In genomic region chr20:325889-326644, GRCh38 we compare ENCODE assay signal across 8 cellular contexts. TPM values are rescaled to one million over a fixed set of nuclear protein-coding genes. Genes with fewer than 3 reads are reported as not detected.
A peak's percentile ranks its signal among the peaks of the same experiment; 100 is the strongest.
DNase-seq lines count a peak whose midpoint lies in the region; ATAC-seq, FAIRE-seq and TF ChIP-seq lines count a peak whose summit lies in the region.

No MANE protein-coding gene starts in this region.

- peaks cover 2 to 11% (median 3%) of the 10 kb centered on the region in 3 donors for H3K27me3 Mint-ChIP-seq in immature natural killer cell (ENCODE audit: low read depth in 3 of 3)

- H3K27me3 ChIP-seq in bronchial epithelial cell (ENCODE audit: control insufficient read depth, insufficient read depth, low read length), result no peaks in the 10 kb centered on the region

- H3K27ac Mint-ChIP-seq in immature natural killer cell, result peak overlapping the region in 1 of 6 donors; percentile 59

- TF ChIP-seq CTCF in AG09309 (IDR thresholded peaks at IDR 0.05; ENCODE audit: control insufficient read depth, insufficient read depth, low read depth, low read length, missing control alignments) (no peak), bronchial epithelial cell (IDR thresholded peaks at IDR 0.05; ENCODE audit: insufficient read depth, low read length, severe bottlenecking) (no peak)

- no peaks in the 10 kb centered on the region for H3K36me3 ChIP-seq in bronchial epithelial cell (ENCODE audit: control insufficient read depth, insufficient read depth, low read length)

- H3K4me3 ChIP-seq in AG09309 (ENCODE audit: control insufficient read depth, low read depth, low read length) (peak overlapping the region; percentile 64), bronchial epithelial cell (ENCODE audit: low read depth, low read length) (peak overlapping the region; percentile 67), skeletal muscle cell (ENCODE audit: low read depth, low read length) (peak overlapping the region; percentile 84)

- no peak for FAIRE-seq in bronchial epithelial cell (lab: Jason Lieb, UNC)

- peaks cover 22 to 25% of the 10 kb centered on the region in 2 donors for H3K4me1 Mint-ChIP-seq in immature natural killer cell

- peak overlapping the region; percentile 68 to 80 (median 77) for H3K4me3 Mint-ChIP-seq in immature natural killer cell

- peak; percentile 15 for ATAC-seq in GM19035 (IDR thresholded peaks at IDR 0.05; ENCODE audit: unreplicated experiment)

- H3K36me3 Mint-ChIP-seq in immature natural killer cell, result peaks cover 0 to 6% (median 0%) of the 10 kb centered on the region in 3 donors

- H3K9me3 Mint-ChIP-seq in immature natural killer cell, result no peaks in the 10 kb centered on the region

- DNase-seq in AG09309 (ENCODE audit: low read depth) (no peak), M059J (ENCODE audit: low read depth) (peak; percentile 73), T-helper 22 cell (ENCODE audit: low read depth) (peak; percentile 16), bronchial epithelial cell (ENCODE audit: low read depth) (no peak), immature natural killer cell (peak; percentile 41 to 51 (median 43)), skeletal muscle cell (ENCODE audit: low read depth) (peak; percentile 39), cortex of kidney (lab: John Stamatoyannopoulos, UW) (no peak)

RNA-seq across cellular contexts. Expression of gene SOX12, which starts 0.7 kb away (rescaled TPM):
- 5.1 and 16.5 TPM in 2 replicates for total RNA-seq in M059J (2014; rRNA removed; shearing (Covaris generic))
- 0.90 and 3.4 TPM in 2 replicates for total RNA-seq in bronchial epithelial cell
- polyA plus RNA-seq in immature natural killer cell, result under 1 TPM; 0.08 to 0.27 (median 0.21) TPM

RNA-seq across cellular contexts. Expression of gene NRSN2, which starts 20.8 kb away (rescaled TPM):
- total RNA-seq in M059J (2014; rRNA removed; shearing (Covaris generic)), result 102 and 149 TPM in 2 replicates
- 2.1 and 4.4 TPM in 2 replicates for total RNA-seq in bronchial epithelial cell
- polyA plus RNA-seq in immature natural killer cell, result 1 to 10 TPM; 6.7 to 8.9 (median 7.1) TPM

RNA-seq across cellular contexts. Expression of gene ZCCHC3, which starts 28.7 kb away (rescaled TPM):
- total RNA-seq in M059J (2014; rRNA removed; shearing (Covaris generic)), result 12.7 and 16.9 TPM in 2 replicates
- 9.7 and 11.1 TPM in 2 replicates for total RNA-seq in bronchial epithelial cell
- polyA plus RNA-seq in immature natural killer cell, result 10 to 100 TPM in 1 of 3 donors, 1 to 10 TPM in 2; 2.1 to 14.0 (median 6.1) TPM

RNA-seq across cellular contexts. Expression of gene C20orf96, which starts 35.5 kb away (rescaled TPM):
- total RNA-seq in M059J (2014; rRNA removed; shearing (Covaris generic)), result 0.91 and 2.2 TPM in 2 replicates
- 0.64 and 0.79 TPM in 2 replicates for total RNA-seq in bronchial epithelial cell
- polyA plus RNA-seq in immature natural killer cell, result under 1 TPM; 0.23 to 0.50 (median 0.32) TPM

RNA-seq across cellular contexts. Expression of gene TRIB3, which starts 54.5 kb away (rescaled TPM):
- total RNA-seq in M059J (2014; rRNA removed; shearing (Covaris generic)), result 34.1 and 35.5 TPM in 2 replicates
- 432 and 548 TPM in 2 replicates for total RNA-seq in bronchial epithelial cell
- 10 to 100 TPM; 17.0 to 27.6 (median 25.0) TPM for polyA plus RNA-seq in immature natural killer cell

Comparison
In these comparisons a context has a peak if more than half of its experiments do, and no peak if none do; other contexts are left out.
1. DNase-seq: peak in M059J (single experiment), T-helper 22 cell (single experiment), immature natural killer cell (3 of 3) and skeletal muscle cell (single experiment); none in AG09309 (single experiment), bronchial epithelial cell (single experiment) and cortex of kidney (single experiment).
2. RNA of gene NRSN2, which starts 20.8 kb away (total RNA-seq): 102 to 149 TPM in M059J; 2.1 to 4.4 TPM in bronchial epithelial cell; every median in the first group is over 10 times any median in the second.
3. Peak in every context shown above with its lines, with median percentiles within 50 percentile points of each other: H3K4me3 ChIP-seq.